14 cellular contexts compared by ENCODE assay signal in the genomic region with DNA sequence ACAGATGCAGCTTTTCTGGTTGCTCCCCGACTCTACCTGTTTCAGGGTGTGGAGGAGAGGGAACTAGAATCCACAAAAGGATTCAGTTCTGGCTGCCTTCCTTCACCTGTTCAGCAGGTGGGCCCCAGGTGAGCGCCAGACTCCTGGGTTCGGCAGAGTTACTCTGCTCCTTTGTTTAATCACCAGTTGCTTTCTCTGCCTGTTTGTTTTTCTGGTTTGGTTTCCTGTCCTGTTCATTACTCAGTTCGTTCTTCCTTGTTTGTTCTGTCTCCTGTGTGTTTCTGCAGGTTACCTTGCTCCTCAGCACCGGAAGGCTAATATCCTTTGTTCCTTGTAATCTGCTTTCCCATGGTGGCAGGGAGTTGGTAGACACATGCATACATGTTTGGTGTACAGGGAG.
A peak's percentile ranks its signal among the peaks of the same experiment; 100 is the strongest.
DNase-seq lines count a peak whose midpoint lies in the region; ATAC-seq, FAIRE-seq and TF ChIP-seq lines count a peak whose summit lies in the region.
"Had no signal": no experiment of that assay in that cellular context is flagged by ENCODE, and none has a peak within 500 bp of the region (broad histone marks: within the 10 kb centered on the region; RNA-seq: fewer than 3 reads in every experiment).

No MANE protein-coding gene starts in this region.

- H3K4me1 ChIP-seq in OCI-LY7 (ENCODE audit: insufficient read depth, low read length, poor library complexity, severe bottlenecking) (peaks cover 8% of the 10 kb centered on the region), iPS-20b (ENCODE audit: insufficient read depth, low read length) (peaks cover 10% of the 10 kb centered on the region; the same call in 1 of the 2 replicates), kidney (ENCODE audit: control insufficient read depth in 1 of 2, insufficient read depth in 1 of 2, low read depth in 1 of 2, low read length in 2 of 2) (no peaks in the 10 kb centered on the region)

- DNase-seq in DMS53 treated with DMSO at 0.1 percent for 48 hours (lab: John Stamatoyannopoulos, UW; ENCODE audit: unreplicated experiment) (peak; percentile 96), NCI-H187 (lab: John Stamatoyannopoulos, UW) (peak; percentile 14 to 31), OCI-LY7 (ENCODE audit: low spot score) (no peak), NCI-H2171 (lab: John Stamatoyannopoulos, UW) (no peak), kidney (no peak)
- DNase-seq: activated CD4-positive, alpha-beta T cell treated with anti-CD3 and anti-CD28 coated beads for 1 hour; AML-193; EL; GM23248; MV-4-11 had no signal

- H3K4me2 ChIP-seq in OCI-LY7 (ENCODE audit: low read length): no peak overlapping the region

- no peaks in the 10 kb centered on the region for H3K9me2 ChIP-seq in OCI-LY7 (ENCODE audit: insufficient read depth, low read length)

- H3K79me2 ChIP-seq in OCI-LY7 (ENCODE audit: insufficient read depth, low read depth, low read length): no peaks in the 10 kb centered on the region

- no peaks in the 10 kb centered on the region for H4K20me1 ChIP-seq in OCI-LY7 (ENCODE audit: insufficient read depth, low read length)

- no peak for FAIRE-seq in kidney (lab: Jason Lieb, UNC)

- no peaks in the 10 kb centered on the region for H3K27me3 ChIP-seq in iPS-20b (ENCODE audit: insufficient read depth, low read length)

- intact Hi-C loops in OCI-LY7 (cut with micrococcal nuclease; ENCODE audit: unreplicated experiment): no loop called here
- intact Hi-C loops in kidney (cut with DNase I): no loop called here

- H3K36me3 ChIP-seq in OCI-LY7 (ENCODE audit: insufficient read depth, low read length) (peaks cover 10% of the 10 kb centered on the region; the same call in 1 of the 2 replicates), iPS-20b (ENCODE audit: insufficient read depth, low read depth, low read length) (no peaks in the 10 kb centered on the region), kidney (ENCODE audit: control insufficient read depth in 1 of 2, insufficient read depth in 2 of 2, low read length in 2 of 2) (no peaks in the 10 kb centered on the region)

- peak overlapping the region; percentile 33; the same call in 1 of the 2 replicates for H3K9ac ChIP-seq in iPS-20b (ENCODE audit: low read depth, low read length)
- H3K9ac ChIP-seq in kidney (ENCODE audit: low read length in 2 of 2): no peak overlapping the region
- H3K9ac ChIP-seq: GM23248 had no signal

- CTCF ChIA-PET in OCI-LY7 (lab: Charles Lee; ENCODE audit: unreplicated experiment): no interaction called here

- no TSS peak for BruUV-seq in OCI-LY7 (replicated peaks; lab: Mats Ljungman, UMichigan)

- H3K27ac ChIP-seq in OCI-LY7 (ENCODE audit: low read depth, low read length, poor library complexity, severe bottlenecking) (no peak overlapping the region), iPS-20b (ENCODE audit: low read length) (no peak overlapping the region), kidney (ENCODE audit: low read depth in 2 of 2, low read length in 2 of 2) (no peak overlapping the region)
- H3K27ac ChIP-seq: GM23248 had no signal

- ATAC-seq in HG02852 (IDR thresholded peaks at IDR 0.05; ENCODE audit: unreplicated experiment) (no peak), GM21367 (IDR thresholded peaks at IDR 0.05; ENCODE audit: unreplicated experiment) (no peak)
- ATAC-seq: stimulated activated effector memory CD8-positive, alpha-beta T cell treated with anti-CD3 and anti-CD28 coated beads, Interleukin-12 subunit alpha, Interleukin-12 subunit beta, amount 100 ng/mL, for 72 hours had no signal

- no peak for TF ChIP-seq CTCF in OCI-LY7 (conservative IDR thresholded peaks at IDR 0.05; ENCODE audit: low read length)
- TF ChIP-seq CTCF in kidney (IDR thresholded peaks at IDR 0.05; ENCODE audit: borderline replicate concordance, extremely low read depth, insufficient read depth): no peak

- no peaks in the 10 kb centered on the region for H3K9me3 ChIP-seq in OCI-LY7 (ENCODE audit: low read length)
- no peaks in the 10 kb centered on the region for H3K9me3 ChIP-seq in iPS-20b (ENCODE audit: insufficient read depth, low read depth, low read length)
- no peaks in the 10 kb centered on the region for H3K9me3 ChIP-seq in kidney (ENCODE audit: control insufficient read depth in 1 of 2, low read length in 2 of 2)

- H3K4me3 ChIP-seq in OCI-LY7 (ENCODE audit: low read depth, low read length, poor library complexity, severe bottlenecking) (no peak overlapping the region), iPS-20b (ENCODE audit: low read length) (no peak overlapping the region), kidney (ENCODE audit: low read length in 2 of 2) (no peak overlapping the region)
- H3K4me3 ChIP-seq: GM23248 had no signal

- peak overlapping the region; percentile 42; the same call in 1 of the 2 replicates for H2AFZ ChIP-seq in OCI-LY7 (ENCODE audit: low read length)
- H2AFZ ChIP-seq: GM23248 had no signal

- POLR2A ChIA-PET in OCI-LY7 (lab: Charles Lee): interaction anchor here (0.6 to 2.2 kb wide), 3 partner anchors 8 to 689 kb away, joined by 3 to 7 read pairs (median 4); no protein-coding TSS in a partner anchor

Comparison
In these comparisons a context has a peak if more than half of its experiments do, and no peak if none do; other contexts are left out.
1. DNase-seq: peak in DMS53 treated with DMSO at 0.1 percent for 48 hours (single experiment) and NCI-H187 (2 of 2); none in OCI-LY7 (single experiment), NCI-H2171 (single experiment) and kidney (single experiment).